In genomic region chr13:112840472-112841302, GRCh38 we compare ENCODE assay signal across 14 cellular contexts.
DNase-seq lines count a peak whose midpoint lies in the region; ATAC-seq and TF ChIP-seq lines count a peak whose summit lies in the region.
"Had no signal": no experiment of that assay in that cellular context is flagged by ENCODE, and none has a peak within 500 bp of the region (broad histone marks: within the 10 kb centered on the region; RNA-seq: fewer than 3 reads in every experiment).

No MANE protein-coding gene starts in this region.

- H3K4me3 ChIP-seq in Peyer's patch (no peak overlapping the region), neuronal stem cell (ENCODE audit: low read length in 2 of 2) (no peak overlapping the region), gastrocnemius medialis (no peak overlapping the region), sigmoid colon (no peak overlapping the region)
- H3K4me3 ChIP-seq: A549 had no signal

- no CpG with 5 or more reads among the region's 34 CpGs for whole genome bisulfite sequencing in neuronal stem cell (ENCODE audit: extremely low coverage in 2 of 2, insufficient read length in 2 of 2, insufficient replicate concordance in 1 of 2), 2 donors
- 94 to 97% methylated on average over 34 of the region's 34 CpGs for WGBS in sigmoid colon, 2 donors

- H2BK5ac ChIP-seq in neuronal stem cell (ENCODE audit: low read length), result no peak overlapping the region

- H2BK120ac ChIP-seq in neuronal stem cell (ENCODE audit: low read depth, low read length), result no peak overlapping the region

- H3K9ac ChIP-seq in neuronal stem cell (ENCODE audit: low read depth, low read length, poor library complexity), result no peak overlapping the region

- in situ Hi-C loops in gastrocnemius medialis (cut with MboI; ENCODE audit: low sequenced_read_pairs in 4 of 4), result no loop called here

- H2AK5ac ChIP-seq in neuronal stem cell (ENCODE audit: low read depth, low read length), result no peak overlapping the region

- H3K4me2 ChIP-seq in neuronal stem cell (ENCODE audit: insufficient read depth, low read length, poor library complexity, severe bottlenecking), result no peak overlapping the region
- H3K4me2 ChIP-seq: A549 had no signal

- TF ChIP-seq POLR2A in Peyer's patch (IDR thresholded peaks at IDR 0.05), result no peak
- no peak for TF ChIP-seq POLR2A in gastrocnemius medialis (IDR thresholded peaks at IDR 0.05)
- no peak for TF ChIP-seq POLR2A in sigmoid colon (IDR thresholded peaks at IDR 0.05)

- no peaks in the 10 kb centered on the region for H3K9me3 Mint-ChIP-seq in activated T-helper 1 cell treated with anti-CD3 and anti-CD28 coated beads, Interleukin-12 subunit alpha, Interleukin-12 subunit beta, Interleukin-2, Interleukin-4 antibody, amounts not matched to agents 30 ng/mL and 10 ng/mL and 1 ng/mL, durations not matched to agents 14 hours and 24 hours and 36 hours
- H3K9me3 Mint-ChIP-seq: CD4-positive, alpha-beta memory T cell had no signal

- no peak overlapping the region for H2BK15ac ChIP-seq in neuronal stem cell (ENCODE audit: low read length)

- no peaks in the 10 kb centered on the region for H3K27me3 Mint-ChIP-seq in activated T-helper 1 cell treated with anti-CD3 and anti-CD28 coated beads, Interleukin-12 subunit alpha, Interleukin-12 subunit beta, Interleukin-2, Interleukin-4 antibody, amounts not matched to agents 30 ng/mL and 10 ng/mL and 1 ng/mL, durations not matched to agents 14 hours and 24 hours and 36 hours (ENCODE audit: insufficient read depth)
- H3K27me3 Mint-ChIP-seq: CD4-positive, alpha-beta memory T cell had no signal

- no peak overlapping the region for H2BK12ac ChIP-seq in neuronal stem cell (ENCODE audit: low read length)

- H3K79me1 ChIP-seq in neuronal stem cell (ENCODE audit: low read depth, low read length), result peaks cover 2% of the 10 kb centered on the region

- peak overlapping the region; percentile 74 for H3K18ac ChIP-seq in neuronal stem cell (ENCODE audit: low read length)

- no peaks in the 10 kb centered on the region for H3K27me3 ChIP-seq in Peyer's patch
- no peaks in the 10 kb centered on the region for H3K27me3 ChIP-seq in neuronal stem cell (ENCODE audit: control insufficient read depth in 3 of 3, insufficient read depth in 3 of 3, low read depth in 1 of 3, low read length in 3 of 3)
- H3K27me3 ChIP-seq in gastrocnemius medialis, result no peaks in the 10 kb centered on the region
- H3K27me3 ChIP-seq in sigmoid colon, result no peaks in the 10 kb centered on the region
- H3K27me3 ChIP-seq: BE2C had no signal

- no peak overlapping the region for H3K23ac ChIP-seq in neuronal stem cell (ENCODE audit: low read depth, low read length, poor library complexity)

- no peak overlapping the region for H3K14ac ChIP-seq in neuronal stem cell (ENCODE audit: low read length)

- no peak for TF ChIP-seq EP300 in sigmoid colon (IDR thresholded peaks at IDR 0.05)

- H3K9me3 ChIP-seq in Peyer's patch, result no peaks in the 10 kb centered on the region
- peaks cover 0 to 1% of the 10 kb centered on the region in 2 donors for H3K9me3 ChIP-seq in neuronal stem cell (replicated peaks in 1 of 2; ENCODE audit: control insufficient read depth in 2 of 2, insufficient read depth in 1 of 2, low read depth in 1 of 2, low read length in 2 of 2)
- no peaks in the 10 kb centered on the region for H3K9me3 ChIP-seq in gastrocnemius medialis
- no peaks in the 10 kb centered on the region for H3K9me3 ChIP-seq in sigmoid colon
- H3K9me3 ChIP-seq: A549, BE2C had no signal

- intact Hi-C loops in activated T-helper 1 cell treated with anti-CD3 and anti-CD28 coated beads, Interleukin-12 subunit alpha, Interleukin-12 subunit beta, Interleukin-2, Interleukin-4 antibody, amounts not matched to agents 30 ng/mL and 10 ng/mL and 1 ng/mL, durations not matched to agents 14 hours and 24 hours and 36 hours (cut with micrococcal nuclease), result no loop called here
- intact Hi-C loops in gastrocnemius medialis (cut with DNase I; ENCODE audit: low total_unique reads), result no loop called here
- intact Hi-C loops in sigmoid colon (cut with DNase I), result loop anchor here (10.0 kb wide), 1 partner anchor 126 kb away; no protein-coding TSS in a partner anchor

- H4K8ac ChIP-seq in neuronal stem cell (ENCODE audit: low read depth, low read length), result no peak overlapping the region

- no peak overlapping the region for H3K4me3 Mint-ChIP-seq in activated T-helper 1 cell treated with anti-CD3 and anti-CD28 coated beads, Interleukin-12 subunit alpha, Interleukin-12 subunit beta, Interleukin-2, Interleukin-4 antibody, amounts not matched to agents 30 ng/mL and 10 ng/mL and 1 ng/mL, durations not matched to agents 14 hours and 24 hours and 36 hours
- H3K4me3 Mint-ChIP-seq: CD4-positive, alpha-beta memory T cell had no signal

- peak overlapping the region; percentile 68 for H3K27ac Mint-ChIP-seq in activated T-helper 1 cell treated with anti-CD3 and anti-CD28 coated beads, Interleukin-12 subunit alpha, Interleukin-12 subunit beta, Interleukin-2, Interleukin-4 antibody, amounts not matched to agents 30 ng/mL and 10 ng/mL and 1 ng/mL, durations not matched to agents 14 hours and 24 hours and 36 hours

- H3K4ac ChIP-seq in neuronal stem cell (ENCODE audit: low read length), result no peak overlapping the region

- ATAC-seq in gastrocnemius medialis, result no peak
- ATAC-seq in HG02981 (IDR thresholded peaks at IDR 0.05; ENCODE audit: unreplicated experiment), result no peak
- ATAC-seq: HCT116 had no signal

- H3K4me1 ChIP-seq in Peyer's patch (no peaks in the 10 kb centered on the region), neuronal stem cell (ENCODE audit: control insufficient read depth in 2 of 2, insufficient read depth in 1 of 2, low read depth in 1 of 2, low read length in 2 of 2) (peaks cover 4 to 6% of the 10 kb centered on the region in 2 donors), gastrocnemius medialis (peaks cover 4 to 6% of the 10 kb centered on the region in 2 donors), sigmoid colon (peaks cover 0 to 26% (median 14%) of the 10 kb centered on the region in 4 donors)
- H3K4me1 ChIP-seq: A549 had no signal

- peak in 2 of 3 donors; percentile 28 to 40 for DNase-seq in Peyer's patch
- no peak for DNase-seq in activated T-helper 1 cell treated with anti-CD3 and anti-CD28 coated beads, Interleukin-12 subunit alpha, Interleukin-12 subunit beta, Interleukin-2, Interleukin-4 antibody, amounts not matched to agents 30 ng/mL and 10 ng/mL and 1 ng/mL, durations not matched to agents 14 hours and 24 hours and 36 hours (ENCODE audit: low spot score)
- no peak for DNase-seq in neuronal stem cell (ENCODE audit: low spot score)
- DNase-seq in gastrocnemius medialis, result no peak
- no peak for DNase-seq in activated CD4-positive, alpha-beta T cell treated with anti-CD3 and anti-CD28 coated beads, Interleukin-2, amount 50 U/mL, for 4 hours
- no peak for DNase-seq in KG1 (lab: John Stamatoyannopoulos, UW)
- no peak for DNase-seq in sigmoid colon
- DNase-seq: BE2C; CD4-positive, alpha-beta memory T cell; DMS79 had no signal

- H3K36me3 ChIP-seq in Peyer's patch, result peaks cover 0 to 27% (median 0%) of the 10 kb centered on the region in 3 donors
- peaks cover 39 to 50% of the 10 kb centered on the region in 2 donors for H3K36me3 ChIP-seq in neuronal stem cell (replicated peaks in 1 of 2; ENCODE audit: control insufficient read depth in 2 of 2, insufficient read depth in 2 of 2, low read length in 2 of 2)
- peaks cover 0 to 18% of the 10 kb centered on the region in 2 donors for H3K36me3 ChIP-seq in gastrocnemius medialis
- peaks cover 0 to 24% (median 4%) of the 10 kb centered on the region in 4 donors for H3K36me3 ChIP-seq in sigmoid colon

- no peak overlapping the region for H3K27ac ChIP-seq in Peyer's patch
- H3K27ac ChIP-seq in neuronal stem cell (replicated peaks; ENCODE audit: low read length), result no peak overlapping the region
- peak overlapping the region; percentile 35 to 71 (median 51) for H3K27ac ChIP-seq in gastrocnemius medialis
- no peak overlapping the region for H3K27ac ChIP-seq in sigmoid colon
- H3K27ac ChIP-seq: A549, C4-2B had no signal

- H3K4me1 Mint-ChIP-seq in activated T-helper 1 cell treated with anti-CD3 and anti-CD28 coated beads, Interleukin-12 subunit alpha, Interleukin-12 subunit beta, Interleukin-2, Interleukin-4 antibody, amounts not matched to agents 30 ng/mL and 10 ng/mL and 1 ng/mL, durations not matched to agents 14 hours and 24 hours and 36 hours (ENCODE audit: low read depth), result no peaks in the 10 kb centered on the region
- H3K4me1 Mint-ChIP-seq: CD4-positive, alpha-beta memory T cell had no signal

- TF ChIP-seq CTCF in Peyer's patch (IDR thresholded peaks at IDR 0.05) (no peak), gastrocnemius medialis (IDR thresholded peaks at IDR 0.05 in 4 of 5, conservative IDR thresholded peaks at IDR 0.05 in 1 of 5) (no peak), sigmoid colon (IDR thresholded peaks at IDR 0.05) (no peak)

- peaks cover 21% of the 10 kb centered on the region for H3K36me3 Mint-ChIP-seq in activated T-helper 1 cell treated with anti-CD3 and anti-CD28 coated beads, Interleukin-12 subunit alpha, Interleukin-12 subunit beta, Interleukin-2, Interleukin-4 antibody, amounts not matched to agents 30 ng/mL and 10 ng/mL and 1 ng/mL, durations not matched to agents 14 hours and 24 hours and 36 hours (ENCODE audit: low read depth)

- no peak overlapping the region for H4K91ac ChIP-seq in neuronal stem cell (ENCODE audit: low read depth, low read length, poor library complexity)

- no peak overlapping the region for H2AFZ ChIP-seq in neuronal stem cell (ENCODE audit: low read length)

Comparison
In these comparisons a context has a peak if more than half of its experiments do, and no peak if none do; other contexts are left out.
1. DNase-seq: peak in Peyer's patch (2 of 3); none in activated T-helper 1 cell treated with anti-CD3 and anti-CD28 coated beads, Interleukin-12 subunit alpha, Interleukin-12 subunit beta, Interleukin-2, Interleukin-4 antibody, amounts not matched to agents 30 ng/mL and 10 ng/mL and 1 ng/mL, durations not matched to agents 14 hours and 24 hours and 36 hours (single experiment), neuronal stem cell (single experiment), gastrocnemius medialis (0 of 2), activated CD4-positive, alpha-beta T cell treated with anti-CD3 and anti-CD28 coated beads, Interleukin-2, amount 50 U/mL, for 4 hours (0 of 2), KG1 (single experiment) and sigmoid colon (single experiment).
2. H3K27ac ChIP-seq: peak in gastrocnemius medialis (4 of 4); none in Peyer's patch (0 of 4), neuronal stem cell (single experiment) and sigmoid colon (0 of 4).